ENCODE assay signal across 28 cellular contexts in genomic region chr7:132311747-132312146, GRCh38.
"Had no signal": no experiment of that assay in that cellular context is flagged by ENCODE, and none has a peak within 500 bp of the region (broad histone marks: within the 10 kb centered on the region; RNA-seq: fewer than 3 reads in every experiment).

No MANE protein-coding gene starts in this region.

- H3K27me3 ChIP-seq: breast epithelium, right atrium auricular region, testis had no signal

- H3K36me3 ChIP-seq: breast epithelium, gastroesophageal sphincter, right atrium auricular region, transverse colon, WERI-Rb-1 had no signal

- ATAC-seq: activated CD4-positive, CD25-positive, alpha-beta regulatory T cell treated with anti-CD3 and anti-CD28 coated beads, Interleukin-2, amount 50 U/mL, for 24 hours; gastroesophageal sphincter; left cardiac atrium; naive thymus-derived CD4-positive, alpha-beta T cell had no signal

- H3K27ac Mint-ChIP-seq: activated naive CD4-positive, alpha-beta T cell treated with anti-CD3 and anti-CD28 coated beads for 36 hours; naive thymus-derived CD4-positive, alpha-beta T cell; T-helper 1 cell treated with Interleukin-12 subunit alpha and Interleukin-12 subunit beta and Interleukin-4 antibody, amounts not matched to agents 30 μg/mL and 1 μg/mL, for 36 hours had no signal

- H3K4me3 Mint-ChIP-seq: activated naive CD4-positive, alpha-beta T cell treated with anti-CD3 and anti-CD28 coated beads for 36 hours; central memory CD8-positive, alpha-beta T cell; naive thymus-derived CD4-positive, alpha-beta T cell; T-helper 1 cell treated with Interleukin-12 subunit alpha and Interleukin-12 subunit beta and Interleukin-4 antibody, amounts not matched to agents 30 μg/mL and 1 μg/mL, for 36 hours had no signal

- H2AFZ ChIP-seq: hepatocyte had no signal

- H3K9me3 ChIP-seq: breast epithelium, gastroesophageal sphincter, right atrium auricular region, testis, transverse colon had no signal

- DNase-seq: activated CD4-positive, alpha-beta T cell treated with anti-CD3 and anti-CD28 coated beads for 48 hours; activated CD4-positive, alpha-beta T cell treated with anti-CD3 and anti-CD28 coated beads, Interleukin-2, amount 50 U/mL, for 48 hours; activated CD8-positive, alpha-beta memory T cell treated with anti-CD3 and anti-CD28 coated beads for 24 hours; activated effector memory CD4-positive, alpha-beta T cell treated with Interleukin-2 at 50 U/mL for 16 hours; activated naive CD4-positive, alpha-beta T cell treated with anti-CD3 and anti-CD28 coated beads for 36 hours; amniotic stem cell; dermis blood vessel endothelial cell; effector CD8-positive, alpha-beta T cell; left cardiac atrium; midbrain; naive thymus-derived CD4-positive, alpha-beta T cell; occipital lobe; stimulated activated CD4-positive, alpha-beta T cell treated with anti-CD3 and anti-CD28 coated beads, Interleukin-2, amount 100 ng/mL, for 48 hours; stimulated activated naive CD4-positive, alpha-beta T cell treated with Interleukin-2 at 50 U/mL for 16 hours; T1000; testis; transverse colon; WERI-Rb-1 had no signal

- FAIRE-seq: colon, keratinocyte, urothelium cell line had no signal

- H3K4me1 ChIP-seq: breast epithelium, gastroesophageal sphincter, right atrium auricular region, testis, transverse colon had no signal

- H3K27ac ChIP-seq: breast epithelium, gastroesophageal sphincter, hepatocyte, right atrium auricular region, testis, transverse colon, WERI-Rb-1 had no signal

- H3K4me2 ChIP-seq: hepatocyte had no signal

- H3K4me3 ChIP-seq: breast epithelium, gastroesophageal sphincter, hepatocyte, right atrium auricular region, testis, transverse colon had no signal

- H3K79me2 ChIP-seq: hepatocyte had no signal
